ENCODE assay signal across 10 cellular contexts in the genomic region with DNA sequence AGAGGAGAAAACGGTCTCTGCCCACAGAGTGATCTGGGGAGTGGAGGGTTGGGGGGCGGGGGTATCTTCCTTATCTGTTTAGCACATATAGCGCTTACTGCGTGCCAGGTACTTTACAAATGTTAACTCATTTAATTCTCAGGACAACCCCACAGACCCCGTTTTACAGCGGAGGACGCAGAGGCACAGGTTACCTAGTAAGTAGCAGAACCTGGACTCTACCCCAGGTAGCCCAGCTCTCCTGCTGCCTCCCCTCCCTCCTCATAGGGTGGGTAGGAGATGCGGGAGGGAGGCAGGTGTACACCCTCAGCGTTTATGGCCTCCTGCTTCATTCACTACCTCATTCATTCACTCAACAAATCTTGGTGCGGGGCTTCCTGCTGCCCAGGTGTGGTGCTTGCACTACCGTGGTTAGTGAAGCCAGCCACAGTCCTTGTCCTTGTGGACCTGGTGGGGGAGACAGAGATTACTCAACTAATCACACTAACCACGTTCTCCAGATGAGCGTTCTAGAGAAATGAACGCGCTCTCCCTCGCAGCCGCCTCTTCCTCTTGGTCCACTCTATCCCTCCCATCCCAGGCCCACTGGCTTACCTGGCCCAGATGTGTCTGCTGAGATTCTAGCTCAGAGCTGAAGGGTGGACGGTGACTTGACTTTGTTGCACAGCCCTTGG.
DNase-seq lines count a peak whose midpoint lies in the region; ATAC-seq, FAIRE-seq and TF ChIP-seq lines count a peak whose summit lies in the region.
"Had no signal": no experiment of that assay in that cellular context is flagged by ENCODE, and none has a peak within 500 bp of the region (broad histone marks: within the 10 kb centered on the region; RNA-seq: fewer than 3 reads in every experiment).

No MANE protein-coding gene starts in this region.

- intact Hi-C loops in activated CD4-positive, alpha-beta T cell treated with anti-CD3 and anti-CD28 coated beads for 36 hours (cut with DNase I, micrococcal nuclease), result loop anchor here (1.0 to 5.0 kb wide), 2 partner anchors 127 to 235 kb away; no protein-coding TSS in a partner anchor
- intact Hi-C loops in heart left ventricle (cut with DNase I), result loop anchor here in 9 of 10 donors (1.0 to 2.0 kb wide), 5 partner anchors 233 to 236 kb away; no protein-coding TSS in a partner anchor

- peaks cover 0 to 5% (median 0%) of the 10 kb centered on the region in 12 donors for H3K9me3 ChIP-seq in heart left ventricle
- no peaks in the 10 kb centered on the region for H3K9me3 ChIP-seq in skeletal muscle satellite cell (replicated peaks; ENCODE audit: low read length)

- no peak for TF ChIP-seq CTCF in heart left ventricle (IDR thresholded peaks at IDR 0.05)

- no peak for FAIRE-seq in urothelium cell line (lab: Jason Lieb, UNC)

- H3K27ac ChIP-seq in heart left ventricle, result no peak overlapping the region
- H3K27ac ChIP-seq: tibial nerve had no signal

- H3K36me3 Mint-ChIP-seq in activated CD4-positive, alpha-beta T cell treated with anti-CD3 and anti-CD28 coated beads for 36 hours (ENCODE audit: low read depth), result no peaks in the 10 kb centered on the region

- H3K36me3 ChIP-seq in heart left ventricle, result no peaks in the 10 kb centered on the region
- no peaks in the 10 kb centered on the region for H3K36me3 ChIP-seq in skeletal muscle satellite cell (ENCODE audit: insufficient read depth, low read length)
- H3K36me3 ChIP-seq: tibial nerve had no signal

- ATAC-seq in activated CD4-positive, alpha-beta T cell treated with anti-CD3 and anti-CD28 coated beads for 36 hours, result peak; percentile 14
- peak in 2 of 4 donors; percentile 18 to 56 for ATAC-seq in heart left ventricle

- H3K9me3 Mint-ChIP-seq in activated CD4-positive, alpha-beta T cell treated with anti-CD3 and anti-CD28 coated beads for 36 hours (ENCODE audit: low read depth), result no peaks in the 10 kb centered on the region
- H3K9me3 Mint-ChIP-seq: activated naive CD8-positive, alpha-beta T cell treated with anti-CD3 and anti-CD28 coated beads, Interleukin-2, amount 50 U/mL, for 24 hours had no signal

- H3K27me3 Mint-ChIP-seq in activated CD4-positive, alpha-beta T cell treated with anti-CD3 and anti-CD28 coated beads for 36 hours, result no peaks in the 10 kb centered on the region

- H3K4me1 Mint-ChIP-seq in activated CD4-positive, alpha-beta T cell treated with anti-CD3 and anti-CD28 coated beads for 36 hours, result no peaks in the 10 kb centered on the region
- H3K4me1 Mint-ChIP-seq: activated naive CD8-positive, alpha-beta T cell treated with anti-CD3 and anti-CD28 coated beads, Interleukin-2, amount 50 U/mL, for 24 hours had no signal

- CTCF ChIA-PET in activated CD4-positive, alpha-beta T cell treated with anti-CD3 and anti-CD28 coated beads for 36 hours (lab: Charles Lee), result interaction anchor here (0.5 to 4.8 kb wide), 23 partner anchors 10 to 532 kb away, joined by 3 to 49 read pairs (median 4); no protein-coding TSS in a partner anchor

- H3K4me2 ChIP-seq in skeletal muscle satellite cell (ENCODE audit: low read length), result peak overlapping the region; percentile 79

- no peak overlapping the region for H3K27ac Mint-ChIP-seq in activated CD4-positive, alpha-beta T cell treated with anti-CD3 and anti-CD28 coated beads for 36 hours
- H3K27ac Mint-ChIP-seq: activated naive CD8-positive, alpha-beta T cell treated with anti-CD3 and anti-CD28 coated beads, Interleukin-2, amount 50 U/mL, for 24 hours had no signal

- no peak overlapping the region for H3K9ac ChIP-seq in skeletal muscle satellite cell (ENCODE audit: low read depth, low read length)

- H3K4me3 ChIP-seq in heart left ventricle (peak overlapping the region in 7 of 12 donors; percentile 28 to 40 (median 36)), skeletal muscle satellite cell (ENCODE audit: low read length) (no peak overlapping the region)

- H3K27me3 ChIP-seq in heart left ventricle, result peaks cover 0 to 17% (median 0%) of the 10 kb centered on the region in 9 donors
- peaks cover 28% of the 10 kb centered on the region for H3K27me3 ChIP-seq in skeletal muscle satellite cell (ENCODE audit: control insufficient read depth, insufficient read depth, low read length)

- 60 to 73% (median 64%) methylated on average over 17 to 18 of the region's 18 CpGs for WGBS in heart left ventricle, 4 donors

- POLR2A ChIA-PET in activated CD4-positive, alpha-beta T cell treated with anti-CD3 and anti-CD28 coated beads for 36 hours (lab: Charles Lee), result no interaction called here

- no peak for TF ChIP-seq POLR2A in heart left ventricle (IDR thresholded peaks at IDR 0.05)

- peaks cover 0 to 11% (median 5%) of the 10 kb centered on the region in 12 donors for H3K4me1 ChIP-seq in heart left ventricle
- H3K4me1 ChIP-seq in skeletal muscle satellite cell (ENCODE audit: control insufficient read depth, insufficient read depth, low read length), result no peaks in the 10 kb centered on the region

- DNase-seq in activated CD4-positive, alpha-beta T cell treated with anti-CD3 and anti-CD28 coated beads for 36 hours, result no peak
- no peak for DNase-seq in activated CD4-positive, alpha-beta T cell treated with anti-CD3 and anti-CD28 coated beads for 1 hour
- DNase-seq in NOMO-1 treated with DMSO at 0.1 percent for 48 hours (lab: John Stamatoyannopoulos, UW; ENCODE audit: unreplicated experiment) (peak; percentile 18), heart left ventricle (no peak), ureter (ENCODE audit: low spot score) (no peak), urothelium cell line (ENCODE audit: low spot score) (no peak), AG20443 (ENCODE audit: low spot score) (no peak)

- no peak overlapping the region for H3K4me3 Mint-ChIP-seq in activated CD4-positive, alpha-beta T cell treated with anti-CD3 and anti-CD28 coated beads for 36 hours
- H3K4me3 Mint-ChIP-seq: activated naive CD8-positive, alpha-beta T cell treated with anti-CD3 and anti-CD28 coated beads, Interleukin-2, amount 50 U/mL, for 24 hours had no signal
